16 cellular contexts compared by ENCODE assay signal in genomic region chr16:12120982-12121652, GRCh38.
DNase-seq lines count a peak whose midpoint lies in the region; ATAC-seq and TF ChIP-seq lines count a peak whose summit lies in the region.
"Had no signal": no experiment of that assay in that cellular context is flagged by ENCODE, and none has a peak within 500 bp of the region (broad histone marks: within the 10 kb centered on the region; RNA-seq: fewer than 3 reads in every experiment).

No MANE protein-coding gene starts in this region.

- no peak for ATAC-seq in upper lobe of right lung
- ATAC-seq in HG03439 (IDR thresholded peaks at IDR 0.05; ENCODE audit: unreplicated experiment): no peak
- ATAC-seq: K562 had no signal

- no peak for TF ChIP-seq POLR2A in esophagus squamous epithelium (IDR thresholded peaks at IDR 0.05)

- TF ChIP-seq CTCF in OCI-LY1 (IDR thresholded peaks at IDR 0.05; ENCODE audit: low read length) (no peak), esophagus squamous epithelium (IDR thresholded peaks at IDR 0.05) (no peak), upper lobe of right lung (IDR thresholded peaks at IDR 0.05) (no peak)

- H3K79me2 ChIP-seq in OCI-LY1 (ENCODE audit: insufficient read depth, low read length): 0 out of 2 replicates have a peak, but pooled peaks cover 4% of the 10 kb centered on the region

- no peaks in the 10 kb centered on the region for H3K9me2 ChIP-seq in OCI-LY1 (ENCODE audit: low read depth, low read length)

- H3K9me3 ChIP-seq in OCI-LY1 (ENCODE audit: low read length): no peaks in the 10 kb centered on the region
- no peaks in the 10 kb centered on the region for H3K9me3 ChIP-seq in esophagus squamous epithelium
- H3K9me3 ChIP-seq in neuron (ENCODE audit: low read length): peaks cover 6% of the 10 kb centered on the region
- no peaks in the 10 kb centered on the region for H3K9me3 ChIP-seq in upper lobe of right lung
- H3K9me3 ChIP-seq: BE2C, SJSA1 had no signal

- intact Hi-C loops in esophagus squamous epithelium (cut with DNase I): no loop called here
- intact Hi-C loops in upper lobe of right lung (cut with DNase I): no loop called here

- no peaks in the 10 kb centered on the region for H3F3A ChIP-seq in OCI-LY1 (ENCODE audit: insufficient read depth, low read length)

- H3K4me2 ChIP-seq in OCI-LY1 (ENCODE audit: low read length): peak overlapping the region; percentile 71

- H2AFZ ChIP-seq in OCI-LY1 (ENCODE audit: low read length) (no peak overlapping the region), neuron (ENCODE audit: low read depth, low read length) (no peak overlapping the region)

- DNase-seq in esophagus squamous epithelium (lab: John Stamatoyannopoulos, UW): no peak
- peak; percentile 46 for DNase-seq in upper lobe of right lung
- no peak for DNase-seq in NCI-H524 treated with DMSO at 0.1 percent for 48 hours (lab: John Stamatoyannopoulos, UW)
- DNase-seq in D341Med (ENCODE audit: low spot score): no peak
- DNase-seq: CD8-positive, alpha-beta memory T cell; GF-D8; NCI-H2081 treated with DMSO at 0.1 percent for 48 hours; NCI-H524; OCI-M1 had no signal

- peak overlapping the region; percentile 50; the same call in 1 of the 2 replicates for H3K9ac ChIP-seq in OCI-LY1 (ENCODE audit: low read length)

- WGBS in esophagus squamous epithelium, 2 donors: 84 to 90% methylated on average over 13 to 15 of the region's 17 CpGs

- H3K27ac ChIP-seq in OCI-LY1 (ENCODE audit: low read depth, low read length, poor library complexity, severe bottlenecking) (peak overlapping the region; percentile 91), esophagus squamous epithelium (peak overlapping the region; percentile 54 to 89 (median 81)), upper lobe of right lung (no peak overlapping the region)
- H3K27ac ChIP-seq: RWPE1 had no signal

- H3K36me3 ChIP-seq in OCI-LY1 (ENCODE audit: insufficient read depth, low read length) (peaks cover 14% of the 10 kb centered on the region), esophagus squamous epithelium (peaks cover 0 to 6% (median 0%) of the 10 kb centered on the region in 3 donors), neuron (ENCODE audit: insufficient read depth, low read length) (no peaks in the 10 kb centered on the region), upper lobe of right lung (no peaks in the 10 kb centered on the region)
- H3K36me3 ChIP-seq: BE2C, SJSA1 had no signal

- H3K4me3 ChIP-seq in OCI-LY1 (ENCODE audit: low read depth, low read length, poor library complexity, severe bottlenecking) (peak overlapping the region; percentile 35), esophagus squamous epithelium (no peak overlapping the region), neuron (ENCODE audit: low read length) (peak overlapping the region; percentile 7), upper lobe of right lung (no peak overlapping the region)
- H3K4me3 ChIP-seq: K562, SJSA1 had no signal

- H3K27me3 ChIP-seq in OCI-LY1 (ENCODE audit: insufficient read depth, low read length): no peaks in the 10 kb centered on the region
- H3K27me3 ChIP-seq in esophagus squamous epithelium: no peaks in the 10 kb centered on the region
- no peaks in the 10 kb centered on the region for H3K27me3 ChIP-seq in neuron (ENCODE audit: insufficient read depth, low read length)
- H3K27me3 ChIP-seq in upper lobe of right lung: no peaks in the 10 kb centered on the region
- H3K27me3 ChIP-seq: BE2C, SJSA1 had no signal

- H3K4me1 ChIP-seq in OCI-LY1 (ENCODE audit: insufficient read depth, low read length, severe bottlenecking) (peaks cover 84% of the 10 kb centered on the region), esophagus squamous epithelium (peaks cover 29 to 88% (median 35%) of the 10 kb centered on the region in 3 donors), neuron (ENCODE audit: insufficient read depth, low read length) (peaks cover 22% of the 10 kb centered on the region), upper lobe of right lung (no peaks in the 10 kb centered on the region)
- H3K4me1 ChIP-seq: BE2C had no signal

- no peaks in the 10 kb centered on the region for H4K20me1 ChIP-seq in OCI-LY1 (ENCODE audit: insufficient read depth, low read length)

Comparison
In these comparisons a context has a peak if more than half of its experiments do, and no peak if none do; other contexts are left out.
1. H3K4me3 ChIP-seq: peak in OCI-LY1 (single experiment) and neuron (single experiment); none in esophagus squamous epithelium (0 of 4) and upper lobe of right lung (single experiment).